ENCODE assay signal across 10 cellular contexts in the genomic region with DNA sequence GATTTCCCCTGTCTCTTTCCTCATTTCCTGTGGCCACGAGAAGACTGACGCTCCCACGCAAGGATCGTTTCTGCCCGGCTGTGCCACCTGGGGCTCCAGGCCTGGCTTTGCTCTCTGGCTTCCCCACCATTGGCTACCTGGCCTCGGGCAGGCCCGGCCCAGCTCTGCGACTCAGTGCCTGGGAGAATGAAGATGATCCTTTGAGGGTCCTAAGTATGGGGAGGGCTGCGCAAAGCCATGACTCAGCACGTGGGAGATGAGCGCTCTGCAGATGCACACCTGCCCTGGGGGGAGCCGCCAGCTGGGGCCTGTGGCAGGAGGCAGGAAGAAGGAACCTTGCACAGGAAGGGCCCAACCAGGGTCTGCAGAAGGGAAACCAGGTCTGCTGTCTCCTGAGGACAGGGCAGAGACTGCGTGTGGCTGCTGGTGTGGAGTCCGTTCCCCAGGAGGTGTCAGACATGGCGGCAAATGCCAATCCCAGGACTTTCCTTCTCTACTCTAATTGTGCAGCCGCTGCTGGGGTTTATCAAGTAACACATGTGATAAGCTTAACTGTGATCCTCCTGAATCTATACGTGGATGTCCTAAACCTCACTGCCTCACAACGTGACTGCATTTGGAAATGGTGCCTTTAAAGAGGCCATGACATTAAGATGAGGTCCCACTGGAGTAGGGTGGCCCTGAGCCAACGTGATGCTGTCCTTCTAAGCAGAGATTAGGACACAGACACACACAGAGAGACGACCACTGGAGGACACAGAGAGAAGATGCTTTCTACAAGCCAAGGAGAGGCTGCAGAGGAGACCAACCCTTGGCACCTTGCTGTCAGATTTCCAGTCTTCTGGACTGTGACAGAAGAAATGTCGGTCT. TPM values are rescaled to one million over a fixed set of nuclear protein-coding genes. Genes with fewer than 3 reads are reported as not detected.
DNase-seq lines count a peak whose midpoint lies in the region; ATAC-seq, FAIRE-seq and TF ChIP-seq lines count a peak whose summit lies in the region.
"Had no signal": no experiment of that assay in that cellular context is flagged by ENCODE, and none has a peak within 500 bp of the region (broad histone marks: within the 10 kb centered on the region; RNA-seq: fewer than 3 reads in every experiment).

No MANE protein-coding gene starts in this region.

- H3K36me3 Mint-ChIP-seq in activated T-cell treated with anti-CD3 and anti-CD28 coated beads, Interleukin-2, amount 50 U/mL, for 72 hours (ENCODE audit: insufficient read depth in 2 of 2) = peaks cover 15 to 28% of the 10 kb centered on the region in 2 donors
- H3K36me3 Mint-ChIP-seq in natural killer cell = peaks cover 6% of the 10 kb centered on the region

- no peak for TF ChIP-seq CTCF in GM12865 (IDR thresholded peaks at IDR 0.05; ENCODE audit: insufficient read depth, low read depth, low read length, missing control alignments)
- no peak for TF ChIP-seq CTCF in natural killer cell (IDR thresholded peaks at IDR 0.05)
- no peak for TF ChIP-seq CTCF in sigmoid colon (IDR thresholded peaks at IDR 0.05)

- peak overlapping the region; percentile 79 to 87 for H3K4me3 Mint-ChIP-seq in activated T-cell treated with anti-CD3 and anti-CD28 coated beads, Interleukin-2, amount 50 U/mL, for 72 hours
- H3K4me3 Mint-ChIP-seq in natural killer cell = peak overlapping the region; percentile 80

- DNase-seq in GM12865 (ENCODE audit: low read depth) (peak; percentile 57), natural killer cell (no peak), DMS153 (lab: John Stamatoyannopoulos, UW) (no peak), RCC 7860 (ENCODE audit: low spot score) (no peak), sigmoid colon (no peak), NOMO-1 treated with DMSO at 0.1 percent for 48 hours (lab: John Stamatoyannopoulos, UW; ENCODE audit: unreplicated experiment) (no peak)
- peak in 1 of 2 donors; percentile 25 for DNase-seq in activated T-cell treated with anti-CD3 and anti-CD28 coated beads, Interleukin-2, amount 50 U/mL, for 72 hours

- no peak for TF ChIP-seq POLR2A in sigmoid colon (IDR thresholded peaks at IDR 0.05)

- H3K9me3 Mint-ChIP-seq in activated T-cell treated with anti-CD3 and anti-CD28 coated beads, Interleukin-2, amount 50 U/mL, for 72 hours = no peaks in the 10 kb centered on the region
- H3K9me3 Mint-ChIP-seq in natural killer cell = no peaks in the 10 kb centered on the region

- H3K9me3 ChIP-seq in sigmoid colon = no peaks in the 10 kb centered on the region

- no peak overlapping the region for H3K4me3 ChIP-seq in GM12865 (ENCODE audit: low read depth, low read length)
- H3K4me3 ChIP-seq in sigmoid colon = no peak overlapping the region
- H3K4me3 ChIP-seq: cardiac muscle cell, SK-N-MC had no signal

- no peaks in the 10 kb centered on the region for H3K27me3 ChIP-seq in sigmoid colon

- WGBS in sigmoid colon, 2 donors = 65 to 85% methylated on average over 21 of the region's 21 CpGs

- peak overlapping the region in 2 of 4 donors; percentile 74 to 82 for H3K27ac ChIP-seq in sigmoid colon
- H3K27ac ChIP-seq: cardiac muscle cell, SK-N-MC had no signal

- no peaks in the 10 kb centered on the region for H3K27me3 Mint-ChIP-seq in activated T-cell treated with anti-CD3 and anti-CD28 coated beads, Interleukin-2, amount 50 U/mL, for 72 hours (ENCODE audit: low read depth)
- no peaks in the 10 kb centered on the region for H3K27me3 Mint-ChIP-seq in natural killer cell (ENCODE audit: low read depth in 2 of 2)

- H3K27ac Mint-ChIP-seq in activated T-cell treated with anti-CD3 and anti-CD28 coated beads, Interleukin-2, amount 50 U/mL, for 72 hours = peak overlapping the region; percentile 71
- peak overlapping the region; percentile 87 to 94 for H3K27ac Mint-ChIP-seq in natural killer cell

- ATAC-seq in HG03095 (IDR thresholded peaks at IDR 0.05; ENCODE audit: unreplicated experiment) (peak; percentile 16), natural killer cell (peak; percentile 2 to 38 (median 31))
- no peak for ATAC-seq in activated T-cell treated with anti-CD3 and anti-CD28 coated beads, Interleukin-2, amount 50 U/mL, for 72 hours (replicated peaks in 1 of 2)

- TF ChIP-seq EP300 in sigmoid colon (IDR thresholded peaks at IDR 0.05) = no peak

- peaks cover 92% of the 10 kb centered on the region for H3K4me1 Mint-ChIP-seq in activated T-cell treated with anti-CD3 and anti-CD28 coated beads, Interleukin-2, amount 50 U/mL, for 72 hours (ENCODE audit: low read depth)
- peaks cover 90 to 98% of the 10 kb centered on the region in 2 donors for H3K4me1 Mint-ChIP-seq in natural killer cell

- H3K4me1 ChIP-seq in sigmoid colon = peaks cover 0 to 70% (median 53%) of the 10 kb centered on the region in 4 donors

- intact Hi-C loops in natural killer cell (cut with micrococcal nuclease) = loop anchor here (2.0 to 10.0 kb wide), 2 partner anchors 15 to 545 kb away; no protein-coding TSS in a partner anchor
- intact Hi-C loops in sigmoid colon (cut with DNase I) = no loop called here

- no peaks in the 10 kb centered on the region for H3K36me3 ChIP-seq in sigmoid colon
- H3K36me3 ChIP-seq: cardiac muscle cell had no signal

- FAIRE-seq in RCC 7860 (lab: Jason Lieb, UNC) = no peak

RNA-seq across cellular contexts. Expression of gene MBP, which starts 32.8 kb away (rescaled TPM):
- total RNA-seq in activated T-cell treated with anti-CD3 and anti-CD28 coated beads, Interleukin-2, amount 50 U/mL, for 72 hours = 100 to 1,000 TPM; 101 to 107 TPM
- 100 to 1,000 TPM; 183 to 344 (median 325) TPM for total RNA-seq in natural killer cell
- total RNA-seq in sigmoid colon = 10 to 100 TPM; 24.0 to 30.7 (median 27.4) TPM
- polyA plus RNA-seq in sigmoid colon = 10 to 100 TPM; 18.3 to 22.2 (median 20.6) TPM

Comparison
In these comparisons a context has a peak if more than half of its experiments do, and no peak if none do; other contexts are left out.
1. ATAC-seq: peak in HG03095 (single experiment) and natural killer cell (3 of 3); none in activated T-cell treated with anti-CD3 and anti-CD28 coated beads, Interleukin-2, amount 50 U/mL, for 72 hours (0 of 2).